Comparison of ENCODE assay signal across 8 cellular contexts in the genomic region with DNA sequence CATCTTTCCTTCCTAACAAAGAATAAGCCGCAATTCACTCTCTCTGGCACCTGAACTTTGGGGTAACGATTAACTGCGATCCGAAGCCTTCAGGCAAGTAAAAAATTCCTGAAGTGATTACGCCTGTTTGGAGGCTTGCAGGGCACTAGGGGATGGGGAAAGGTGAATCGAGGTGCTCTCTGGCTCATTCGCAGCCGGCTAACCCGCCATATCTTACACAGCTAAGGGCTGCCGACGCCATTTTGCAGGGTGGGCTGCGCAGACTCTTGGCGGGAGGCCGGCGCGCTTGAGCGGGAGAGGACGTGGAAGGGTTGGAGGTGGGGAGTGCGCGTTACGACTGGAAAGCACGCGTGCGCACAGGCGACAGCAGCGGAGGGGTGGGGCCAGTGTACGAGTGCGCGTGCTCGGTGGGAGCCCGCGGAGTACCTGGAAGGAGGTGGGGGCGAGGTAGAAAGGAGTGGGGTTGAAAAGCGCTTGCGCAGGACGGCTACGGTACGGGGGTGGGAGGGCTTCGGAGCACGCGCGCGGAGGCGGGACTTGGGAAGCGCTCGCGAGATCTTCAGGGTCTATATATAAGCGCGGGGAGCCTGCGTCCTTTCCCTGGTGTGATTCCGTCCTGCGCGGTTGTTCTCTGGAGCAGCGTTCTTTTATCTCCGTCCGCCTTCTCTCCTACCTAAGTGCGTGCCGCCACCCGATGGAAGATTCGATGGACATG. TPM values are rescaled to one million over a fixed set of nuclear protein-coding genes. Genes with fewer than 3 reads are reported as not detected.
DNase-seq lines count a peak whose midpoint lies in the region; ATAC-seq and TF ChIP-seq lines count a peak whose summit lies in the region.

NPM1 (plus strand) TSS at position 595 of the 715 bp plus-strand sequence; CDS start at position 695, 100 bp downstream.

- H3K27me3 Mint-ChIP-seq in activated T-helper 2 cell treated with anti-CD3 and anti-CD28 coated beads, Interferon-gamma antibody, Interleukin-2, Interleukin-4, amounts not matched to agents 10 μg/mL and 5 μg/mL and 100 μg/mL, durations not matched to agents 14 hours and 24 hours and 36 hours (ENCODE audit: low read depth): peaks cover 3% of the 10 kb centered on the region
- peaks cover 0 to 7% (median 0%) of the 10 kb centered on the region in 5 donors for H3K27me3 Mint-ChIP-seq in naive thymus-derived CD8-positive, alpha-beta T cell

- H3K4me1 Mint-ChIP-seq in activated T-helper 2 cell treated with anti-CD3 and anti-CD28 coated beads, Interferon-gamma antibody, Interleukin-2, Interleukin-4, amounts not matched to agents 10 μg/mL and 5 μg/mL and 100 μg/mL, durations not matched to agents 14 hours and 24 hours and 36 hours (ENCODE audit: low read depth): peaks cover 31% of the 10 kb centered on the region
- peaks cover 25 to 56% (median 46%) of the 10 kb centered on the region in 4 donors for H3K4me1 Mint-ChIP-seq in naive thymus-derived CD8-positive, alpha-beta T cell

- H3K36me3 Mint-ChIP-seq in activated T-helper 2 cell treated with anti-CD3 and anti-CD28 coated beads, Interferon-gamma antibody, Interleukin-2, Interleukin-4, amounts not matched to agents 10 μg/mL and 5 μg/mL and 100 μg/mL, durations not matched to agents 14 hours and 24 hours and 36 hours (ENCODE audit: low read depth): peaks cover 49% of the 10 kb centered on the region
- peaks cover 8 to 33% (median 8%) of the 10 kb centered on the region in 3 donors for H3K36me3 Mint-ChIP-seq in naive thymus-derived CD8-positive, alpha-beta T cell

- no peaks in the 10 kb centered on the region for H3K9me3 ChIP-seq in RWPE2 (ENCODE audit: severe bottlenecking)

- peaks cover 43% of the 10 kb centered on the region for H3K36me3 ChIP-seq in RWPE2 (ENCODE audit: low read depth)

- H3K27ac ChIP-seq in RWPE2 (ENCODE audit: poor library complexity, severe bottlenecking): peak within 1 kb of the TSS; percentile 86

- DNase-seq in EH (ENCODE audit: low read depth) (peak; percentile 99), H4 (ENCODE audit: low spot score) (peak; percentile 98), LoVo (ENCODE audit: low spot score) (peak; percentile 100), RWPE2 (ENCODE audit: low spot score) (peak; percentile 99), fibroblast of mammary gland (ENCODE audit: low read depth) (peak; percentile 98)
- DNase-seq in activated T-helper 2 cell treated with anti-CD3 and anti-CD28 coated beads, Interferon-gamma antibody, Interleukin-2, Interleukin-4, amounts not matched to agents 10 μg/mL and 5 μg/mL and 100 μg/mL, durations not matched to agents 14 hours and 24 hours and 36 hours (ENCODE audit: low spot score): peak; percentile 97
- peak; percentile 94 to 99 (median 98) for DNase-seq in naive thymus-derived CD8-positive, alpha-beta T cell
- peak; percentile 92 to 99 (median 98) for DNase-seq in stimulated activated naive CD4-positive, alpha-beta T cell (lab: John Stamatoyannopoulos, UW)

- H3K27me3 ChIP-seq in RWPE2 (ENCODE audit: insufficient read depth, poor library complexity, severe bottlenecking): no peaks in the 10 kb centered on the region

- peak within 1 kb of the TSS; percentile 94 for H3K4me3 Mint-ChIP-seq in activated T-helper 2 cell treated with anti-CD3 and anti-CD28 coated beads, Interferon-gamma antibody, Interleukin-2, Interleukin-4, amounts not matched to agents 10 μg/mL and 5 μg/mL and 100 μg/mL, durations not matched to agents 14 hours and 24 hours and 36 hours (ENCODE audit: low read depth)
- peak within 1 kb of the TSS; percentile 91 to 99 (median 98) for H3K4me3 Mint-ChIP-seq in naive thymus-derived CD8-positive, alpha-beta T cell

- H3K9me3 Mint-ChIP-seq in activated T-helper 2 cell treated with anti-CD3 and anti-CD28 coated beads, Interferon-gamma antibody, Interleukin-2, Interleukin-4, amounts not matched to agents 10 μg/mL and 5 μg/mL and 100 μg/mL, durations not matched to agents 14 hours and 24 hours and 36 hours: no peaks in the 10 kb centered on the region
- peaks cover 0 to 5% (median 0%) of the 10 kb centered on the region in 9 donors for H3K9me3 Mint-ChIP-seq in naive thymus-derived CD8-positive, alpha-beta T cell

- peak within 1 kb of the TSS; percentile 97 for H3K27ac Mint-ChIP-seq in activated T-helper 2 cell treated with anti-CD3 and anti-CD28 coated beads, Interferon-gamma antibody, Interleukin-2, Interleukin-4, amounts not matched to agents 10 μg/mL and 5 μg/mL and 100 μg/mL, durations not matched to agents 14 hours and 24 hours and 36 hours
- peak within 1 kb of the TSS; percentile 98 to 100 (median 100) for H3K27ac Mint-ChIP-seq in naive thymus-derived CD8-positive, alpha-beta T cell

- intact Hi-C loops in activated T-helper 2 cell treated with anti-CD3 and anti-CD28 coated beads, Interferon-gamma antibody, Interleukin-2, Interleukin-4, amounts not matched to agents 10 μg/mL and 5 μg/mL and 100 μg/mL, durations not matched to agents 14 hours and 24 hours and 36 hours (cut with micrococcal nuclease): loop anchor here (2.0 to 10.0 kb wide), 7 partner anchors 619 to 1755 kb away; partner anchors contain the start of genes BNIP1, CREBRF, FBXW11 and UBTD2

- ATAC-seq in RWPE2 (ENCODE audit: low read depth): peak; percentile 75
- ATAC-seq in naive thymus-derived CD8-positive, alpha-beta T cell: peak; percentile 84 to 86

- no peak for TF ChIP-seq CTCF in RWPE2 (IDR thresholded peaks at IDR 0.05; ENCODE audit: poor library complexity, severe bottlenecking)
- no peak for TF ChIP-seq CTCF in fibroblast of mammary gland (conservative IDR thresholded peaks at IDR 0.05; ENCODE audit: control insufficient read depth, insufficient read depth, low read depth, low read length)

- POLR2A ChIA-PET in naive thymus-derived CD8-positive, alpha-beta T cell (lab: Charles Lee): interaction anchor here (0.6 to 2.6 kb wide), 14 partner anchors 10 to 1386 kb away, joined by 3 to 19 read pairs (median 3); partner anchors contain the start of genes FBXW11 and FGF18

- peak within 1 kb of the TSS; percentile 69 for H3K4me3 ChIP-seq in RWPE2 (ENCODE audit: severe bottlenecking)
- peak within 1 kb of the TSS; percentile 81 for H3K4me3 ChIP-seq in fibroblast of mammary gland (ENCODE audit: control insufficient read depth, low read depth, low read length)

- H3K4me1 ChIP-seq in RWPE2 (ENCODE audit: insufficient read depth, poor library complexity, severe bottlenecking): peaks cover 21% of the 10 kb centered on the region

RNA-seq across cellular contexts. Expression of gene NPM1, which starts in this region (rescaled TPM):
- total RNA-seq in H4 (2014; rRNA removed; shearing (Covaris generic)): 2,050 and 2,786 TPM in 2 replicates
- total RNA-seq in activated T-helper 2 cell treated with anti-CD3 and anti-CD28 coated beads, Interferon-gamma antibody, Interleukin-2, Interleukin-4, amounts not matched to agents 10 μg/mL and 5 μg/mL and 100 μg/mL, durations not matched to agents 14 hours and 24 hours and 36 hours: 2,774 and 3,051 TPM in 2 replicates
- total RNA-seq in naive thymus-derived CD8-positive, alpha-beta T cell: 1,000 to 10,000 TPM; 1,231 to 1,305 TPM
- 1,000 to 10,000 TPM in 2 of 3 donors, 100 to 1,000 TPM in 1; 960 to 1,086 (median 1,032) TPM for polyA plus RNA-seq in naive thymus-derived CD8-positive, alpha-beta T cell

Comparison
In these comparisons a context has a peak if more than half of its experiments do, and no peak if none do; other contexts are left out.
1. Peak in every context shown above with its lines: DNase-seq, ATAC-seq, H3K4me3 ChIP-seq and H3K27ac ChIP-seq.